1 cellular context compared by ENCODE assay signal in genomic region chr10:987906-988666, GRCh38.
TF ChIP-seq lines count a peak whose summit lies in the region.

Gene GTPBP4, plus strand, starts transcription at chr10:988434. Its CDS starts 46 bp downstream, at chr10:988480.

TF ChIP-seq in H1, 55 proteins besides CTCF, POLR2A, EP300 and RAD21 (continued from another document):
- no peak; the same call in 1 of the 2 replicates for TF ChIP-seq KDM1A (IDR thresholded peaks at IDR 0.05; ENCODE audit: borderline replicate concordance, low read length)
- no peak for TF ChIP-seq SP4 (IDR thresholded peaks at IDR 0.05; ENCODE audit: low read length)
- peak; percentile 90 for TF ChIP-seq TAF1 (IDR thresholded peaks at IDR 0.05; ENCODE audit: low read depth, low read length)
- TF ChIP-seq FOSL1 (IDR thresholded peaks at IDR 0.05; ENCODE audit: insufficient read depth, low read depth, low read length): no peak
- TF ChIP-seq, protein P1, sequence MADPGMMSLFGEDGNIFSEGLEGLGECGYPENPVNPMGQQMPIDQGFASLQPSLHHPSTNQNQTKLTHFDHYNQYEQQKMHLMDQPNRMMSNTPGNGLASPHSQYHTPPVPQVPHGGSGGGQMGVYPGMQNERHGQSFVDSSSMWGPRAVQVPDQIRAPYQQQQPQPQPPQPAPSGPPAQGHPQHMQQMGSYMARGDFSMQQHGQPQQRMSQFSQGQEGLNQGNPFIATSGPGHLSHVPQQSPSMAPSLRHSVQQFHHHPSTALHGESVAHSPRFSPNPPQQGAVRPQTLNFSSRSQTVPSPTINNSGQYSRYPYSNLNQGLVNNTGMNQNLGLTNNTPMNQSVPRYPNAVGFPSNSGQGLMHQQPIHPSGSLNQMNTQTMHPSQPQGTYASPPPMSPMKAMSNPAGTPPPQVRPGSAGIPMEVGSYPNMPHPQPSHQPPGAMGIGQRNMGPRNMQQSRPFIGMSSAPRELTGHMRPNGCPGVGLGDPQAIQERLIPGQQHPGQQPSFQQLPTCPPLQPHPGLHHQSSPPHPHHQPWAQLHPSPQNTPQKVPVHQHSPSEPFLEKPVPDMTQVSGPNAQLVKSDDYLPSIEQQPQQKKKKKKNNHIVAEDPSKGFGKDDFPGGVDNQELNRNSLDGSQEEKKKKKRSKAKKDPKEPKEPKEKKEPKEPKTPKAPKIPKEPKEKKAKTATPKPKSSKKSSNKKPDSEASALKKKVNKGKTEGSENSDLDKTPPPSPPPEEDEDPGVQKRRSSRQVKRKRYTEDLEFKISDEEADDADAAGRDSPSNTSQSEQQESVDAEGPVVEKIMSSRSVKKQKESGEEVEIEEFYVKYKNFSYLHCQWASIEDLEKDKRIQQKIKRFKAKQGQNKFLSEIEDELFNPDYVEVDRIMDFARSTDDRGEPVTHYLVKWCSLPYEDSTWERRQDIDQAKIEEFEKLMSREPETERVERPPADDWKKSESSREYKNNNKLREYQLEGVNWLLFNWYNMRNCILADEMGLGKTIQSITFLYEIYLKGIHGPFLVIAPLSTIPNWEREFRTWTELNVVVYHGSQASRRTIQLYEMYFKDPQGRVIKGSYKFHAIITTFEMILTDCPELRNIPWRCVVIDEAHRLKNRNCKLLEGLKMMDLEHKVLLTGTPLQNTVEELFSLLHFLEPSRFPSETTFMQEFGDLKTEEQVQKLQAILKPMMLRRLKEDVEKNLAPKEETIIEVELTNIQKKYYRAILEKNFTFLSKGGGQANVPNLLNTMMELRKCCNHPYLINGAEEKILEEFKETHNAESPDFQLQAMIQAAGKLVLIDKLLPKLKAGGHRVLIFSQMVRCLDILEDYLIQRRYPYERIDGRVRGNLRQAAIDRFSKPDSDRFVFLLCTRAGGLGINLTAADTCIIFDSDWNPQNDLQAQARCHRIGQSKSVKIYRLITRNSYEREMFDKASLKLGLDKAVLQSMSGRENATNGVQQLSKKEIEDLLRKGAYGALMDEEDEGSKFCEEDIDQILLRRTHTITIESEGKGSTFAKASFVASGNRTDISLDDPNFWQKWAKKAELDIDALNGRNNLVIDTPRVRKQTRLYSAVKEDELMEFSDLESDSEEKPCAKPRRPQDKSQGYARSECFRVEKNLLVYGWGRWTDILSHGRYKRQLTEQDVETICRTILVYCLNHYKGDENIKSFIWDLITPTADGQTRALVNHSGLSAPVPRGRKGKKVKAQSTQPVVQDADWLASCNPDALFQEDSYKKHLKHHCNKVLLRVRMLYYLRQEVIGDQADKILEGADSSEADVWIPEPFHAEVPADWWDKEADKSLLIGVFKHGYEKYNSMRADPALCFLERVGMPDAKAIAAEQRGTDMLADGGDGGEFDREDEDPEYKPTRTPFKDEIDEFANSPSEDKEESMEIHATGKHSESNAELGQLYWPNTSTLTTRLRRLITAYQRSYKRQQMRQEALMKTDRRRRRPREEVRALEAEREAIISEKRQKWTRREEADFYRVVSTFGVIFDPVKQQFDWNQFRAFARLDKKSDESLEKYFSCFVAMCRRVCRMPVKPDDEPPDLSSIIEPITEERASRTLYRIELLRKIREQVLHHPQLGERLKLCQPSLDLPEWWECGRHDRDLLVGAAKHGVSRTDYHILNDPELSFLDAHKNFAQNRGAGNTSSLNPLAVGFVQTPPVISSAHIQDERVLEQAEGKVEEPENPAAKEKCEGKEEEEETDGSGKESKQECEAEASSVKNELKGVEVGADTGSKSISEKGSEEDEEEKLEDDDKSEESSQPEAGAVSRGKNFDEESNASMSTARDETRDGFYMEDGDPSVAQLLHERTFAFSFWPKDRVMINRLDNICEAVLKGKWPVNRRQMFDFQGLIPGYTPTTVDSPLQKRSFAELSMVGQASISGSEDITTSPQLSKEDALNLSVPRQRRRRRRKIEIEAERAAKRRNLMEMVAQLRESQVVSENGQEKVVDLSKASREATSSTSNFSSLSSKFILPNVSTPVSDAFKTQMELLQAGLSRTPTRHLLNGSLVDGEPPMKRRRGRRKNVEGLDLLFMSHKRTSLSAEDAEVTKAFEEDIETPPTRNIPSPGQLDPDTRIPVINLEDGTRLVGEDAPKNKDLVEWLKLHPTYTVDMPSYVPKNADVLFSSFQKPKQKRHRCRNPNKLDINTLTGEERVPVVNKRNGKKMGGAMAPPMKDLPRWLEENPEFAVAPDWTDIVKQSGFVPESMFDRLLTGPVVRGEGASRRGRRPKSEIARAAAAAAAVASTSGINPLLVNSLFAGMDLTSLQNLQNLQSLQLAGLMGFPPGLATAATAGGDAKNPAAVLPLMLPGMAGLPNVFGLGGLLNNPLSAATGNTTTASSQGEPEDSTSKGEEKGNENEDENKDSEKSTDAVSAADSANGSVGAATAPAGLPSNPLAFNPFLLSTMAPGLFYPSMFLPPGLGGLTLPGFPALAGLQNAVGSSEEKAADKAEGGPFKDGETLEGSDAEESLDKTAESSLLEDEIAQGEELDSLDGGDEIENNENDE (IDR thresholded peaks at IDR 0.05; ENCODE audit: insufficient replicate concordance, low read length): no peak
- peak; percentile 80 for TF ChIP-seq ASH2L (IDR thresholded peaks at IDR 0.05; ENCODE audit: low read length)
- TF ChIP-seq, protein P2, sequence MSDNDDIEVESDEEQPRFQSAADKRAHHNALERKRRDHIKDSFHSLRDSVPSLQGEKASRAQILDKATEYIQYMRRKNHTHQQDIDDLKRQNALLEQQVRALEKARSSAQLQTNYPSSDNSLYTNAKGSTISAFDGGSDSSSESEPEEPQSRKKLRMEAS (IDR thresholded peaks at IDR 0.05): peak; percentile 73; the same call in 1 of the 2 replicates
- TF ChIP-seq RFX5 (IDR thresholded peaks at IDR 0.05; ENCODE audit: borderline replicate concordance, low read depth, low read length): no peak
- no peak for TF ChIP-seq EZH2 (IDR thresholded peaks at IDR 0.05; ENCODE audit: low read depth, low read length, severe bottlenecking)
- TF ChIP-seq GTF2F1 (IDR thresholded peaks at IDR 0.05; ENCODE audit: borderline replicate concordance, low read depth, low read length): no peak; the same call in 1 of the 2 replicates
- no peak for TF ChIP-seq SUZ12 (IDR thresholded peaks at IDR 0.05; ENCODE audit: low read length)
- peak; percentile 27; the same call in 1 of the 2 replicates for TF ChIP-seq SP2 (IDR thresholded peaks at IDR 0.05; ENCODE audit: low read length)
- no peak for TF ChIP-seq POU5F1 (IDR thresholded peaks at IDR 0.05; ENCODE audit: low read depth, low read length)
- peak; percentile 46 for TF ChIP-seq BACH1 (IDR thresholded peaks at IDR 0.05; ENCODE audit: low read length)
- peak; percentile 70 for TF ChIP-seq KDM4A (IDR thresholded peaks at IDR 0.05; ENCODE audit: low read depth, low read length, severe bottlenecking)
- TF ChIP-seq ATF2 (IDR thresholded peaks at IDR 0.05; ENCODE audit: low read length): no peak
- no peak for TF ChIP-seq CTBP2 (IDR thresholded peaks at IDR 0.05; ENCODE audit: borderline replicate concordance, insufficient read depth, insufficient read length, low read length)
- TF ChIP-seq CHD1 (IDR thresholded peaks at IDR 0.05; ENCODE audit: low read depth, low read length): no peak
- TF ChIP-seq SIX5 (IDR thresholded peaks at IDR 0.05; ENCODE audit: low read depth, low read length): no peak
- no peak for TF ChIP-seq SRF (IDR thresholded peaks at IDR 0.05; ENCODE audit: low read depth, low read length)
- no peak for TF ChIP-seq EGR1 (IDR thresholded peaks at IDR 0.05; ENCODE audit: borderline replicate concordance, low read depth, low read length)
- TF ChIP-seq CBX5 (IDR thresholded peaks at IDR 0.05; ENCODE audit: low read depth, low read length): no peak
- no peak for TF ChIP-seq BCL11A (IDR thresholded peaks at IDR 0.05; ENCODE audit: low read depth in 2 of 2, low read length in 2 of 2)
- 0 out of 2 replicates have a peak, but pooled peaks have one; percentile 43 for TF ChIP-seq SP1 (IDR thresholded peaks at IDR 0.05; ENCODE audit: low read depth, low read length)
- no peak for TF ChIP-seq BRCA1 (IDR thresholded peaks at IDR 0.05; ENCODE audit: low read depth, low read length)
- peak; percentile 81; the same call in 1 of the 2 replicates for TF ChIP-seq RBBP5 (IDR thresholded peaks at IDR 0.05; ENCODE audit: borderline replicate concordance, low read depth, low read length)
- no peak for TF ChIP-seq SIRT6 (IDR thresholded peaks at IDR 0.05; ENCODE audit: low read length)
- TF ChIP-seq TCF12 (IDR thresholded peaks at IDR 0.05; ENCODE audit: low read depth, low read length): no peak
- TF ChIP-seq, protein P3, sequence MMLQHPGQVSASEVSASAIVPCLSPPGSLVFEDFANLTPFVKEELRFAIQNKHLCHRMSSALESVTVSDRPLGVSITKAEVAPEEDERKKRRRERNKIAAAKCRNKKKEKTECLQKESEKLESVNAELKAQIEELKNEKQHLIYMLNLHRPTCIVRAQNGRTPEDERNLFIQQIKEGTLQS (IDR thresholded peaks at IDR 0.05; ENCODE audit: insufficient read depth, low read depth, low read length): no peak
- no peak for TF ChIP-seq RNF2 (IDR thresholded peaks at IDR 0.05; ENCODE audit: borderline replicate concordance, low read depth, low read length, missing control alignments, poor library complexity, severe bottlenecking)
- TF ChIP-seq SAP30 (IDR thresholded peaks at IDR 0.05; ENCODE audit: insufficient read depth, insufficient replicate concordance, low read length): peak; percentile 20
- peak; percentile 38 for TF ChIP-seq E2F6 (IDR thresholded peaks at IDR 0.05)
- no peak for TF ChIP-seq NANOG (IDR thresholded peaks at IDR 0.05; ENCODE audit: insufficient read depth, low read depth, low read length, poor library complexity, severe bottlenecking)
- TF ChIP-seq HDAC6 (IDR thresholded peaks at IDR 0.05; ENCODE audit: low read depth, low read length): no peak
- no peak for TF ChIP-seq TEAD4 (IDR thresholded peaks at IDR 0.05; ENCODE audit: low read depth, low read length)
